In genomic region chr10:96828609-96829008, GRCh38 we compare ENCODE assay signal across 31 cellular contexts.
"Had no signal": no experiment of that assay in that cellular context is flagged by ENCODE, and none has a peak within 500 bp of the region (broad histone marks: within the 10 kb centered on the region; RNA-seq: fewer than 3 reads in every experiment).

No MANE protein-coding gene starts in this region.

- FAIRE-seq: colon had no signal

- H3K4me3 ChIP-seq: adrenal gland, body of pancreas, esophagus squamous epithelium, gastroesophageal sphincter had no signal

- H3K9me3 ChIP-seq: adrenal gland, body of pancreas, esophagus squamous epithelium, gastroesophageal sphincter had no signal

- H3K9me3 Mint-ChIP-seq: activated CD4-positive, alpha-beta memory T cell treated with anti-CD3 and anti-CD28 coated beads for 36 hours; activated CD4-positive, alpha-beta T cell treated with anti-CD3 and anti-CD28 coated beads, Interleukin-2, amount 10 ng/mL, durations not matched to agents 24 days and 14 days; activated naive CD4-positive, alpha-beta T cell treated with anti-CD3 and anti-CD28 coated beads for 36 hours; activated naive CD4-positive, alpha-beta T cell treated with anti-CD3 and anti-CD28 coated beads, Interleukin-2, amount 50 U/mL, for 24 hours; activated naive CD8-positive, alpha-beta T cell treated with anti-CD3 and anti-CD28 coated beads for 36 hours; activated naive CD8-positive, alpha-beta T cell treated with anti-CD3 and anti-CD28 coated beads, Interleukin-2, amount 50 U/mL, for 24 hours; activated T-helper 1 cell treated with anti-CD3 and anti-CD28 coated beads, Interleukin-12 subunit alpha, Interleukin-12 subunit beta, Interleukin-2, Interleukin-4 antibody, amounts not matched to agents 30 ng/mL and 10 ng/mL and 1 ng/mL, durations not matched to agents 14 hours and 24 hours and 36 hours; activated T-helper 2 cell treated with anti-CD3 and anti-CD28 coated beads, Interferon-gamma antibody, Interleukin-2, Interleukin-4, amounts not matched to agents 10 μg/mL and 5 μg/mL and 100 μg/mL, durations not matched to agents 14 hours and 24 hours and 36 hours; effector memory CD8-positive, alpha-beta T cell had no signal

- H3K27ac ChIP-seq: adrenal gland, body of pancreas, esophagus squamous epithelium, gastroesophageal sphincter had no signal

- H3K36me3 ChIP-seq: adrenal gland, esophagus squamous epithelium, gastroesophageal sphincter had no signal

- H3K27me3 Mint-ChIP-seq: activated CD4-positive, alpha-beta memory T cell treated with anti-CD3 and anti-CD28 coated beads for 36 hours; activated CD4-positive, alpha-beta T cell treated with anti-CD3 and anti-CD28 coated beads for 36 hours; activated CD8-positive, alpha-beta memory T cell treated with anti-CD3 and anti-CD28 coated beads, Interleukin-2, amount 10 ng/mL, durations not matched to agents 7 days and 5 days; activated naive CD4-positive, alpha-beta T cell treated with anti-CD3 and anti-CD28 coated beads, Interleukin-2, amount 50 U/mL, for 24 hours; activated naive CD8-positive, alpha-beta T cell treated with anti-CD3 and anti-CD28 coated beads for 36 hours; activated naive CD8-positive, alpha-beta T cell treated with anti-CD3 and anti-CD28 coated beads, Interleukin-2, amount 50 U/mL, for 24 hours; effector memory CD8-positive, alpha-beta T cell had no signal

- DNase-seq: activated CD4-positive, alpha-beta memory T cell treated with anti-CD3 and anti-CD28 coated beads for 36 hours; activated CD4-positive, alpha-beta T cell treated with anti-CD3 and anti-CD28 coated beads for 36 hours; activated CD4-positive, alpha-beta T cell treated with anti-CD3 and anti-CD28 coated beads, Interleukin-2, amount 10 ng/mL, durations not matched to agents 24 days and 14 days; activated CD4-positive, CD25-positive, alpha-beta regulatory T cell; activated CD4-positive, CD25-positive, alpha-beta regulatory T cell treated with anti-CD3 and anti-CD28 coated beads, Interleukin-2, amount 50 U/mL, for 72 hours; activated CD8-positive, alpha-beta memory T cell treated with anti-CD3 and anti-CD28 coated beads, Interleukin-2, amount 10 ng/mL, durations not matched to agents 7 days and 5 days; activated CD8-positive, alpha-beta memory T cell treated with anti-CD3 and anti-CD28 coated beads, Interleukin-2, amount 50 U/mL, for 4 hours; activated CD8-positive, alpha-beta T cell treated with anti-CD3 and anti-CD28 coated beads, Interleukin-2, amount 10 ng/mL, durations not matched to agents 7 days and 5 days; activated effector memory CD4-positive, alpha-beta T cell treated with anti-CD3 and anti-CD28 coated beads, Interleukin-2, amount 50 U/mL, for 16 hours; activated naive CD4-positive, alpha-beta T cell treated with anti-CD3 and anti-CD28 coated beads for 36 hours; activated naive CD8-positive, alpha-beta T cell treated with anti-CD3 and anti-CD28 coated beads for 36 hours; activated naive CD8-positive, alpha-beta T cell treated with anti-CD3 and anti-CD28 coated beads, Interleukin-2, amount 50 U/mL, for 24 hours; activated T-cell treated with anti-CD3 and anti-CD28 coated beads, Interleukin-2, amount 50 U/mL, for 1 hour; activated T-cell treated with anti-CD3 and anti-CD28 coated beads, Interleukin-2, amount 50 U/mL, for 48 hours; adrenal gland; amygdala; aorta; body of pancreas; caudate nucleus; cortex of kidney; dermis blood vessel endothelial cell; effector CD4-positive, alpha-beta T cell; effector memory CD8-positive, alpha-beta T cell; esophagus squamous epithelium; foreskin melanocyte; T-helper 2 cell had no signal

- H3K36me3 Mint-ChIP-seq: activated CD8-positive, alpha-beta memory T cell treated with anti-CD3 and anti-CD28 coated beads, Interleukin-2, amount 10 ng/mL, durations not matched to agents 7 days and 5 days; activated naive CD4-positive, alpha-beta T cell treated with anti-CD3 and anti-CD28 coated beads, Interleukin-2, amount 50 U/mL, for 24 hours had no signal

- H3K4me3 Mint-ChIP-seq: activated CD4-positive, alpha-beta memory T cell treated with anti-CD3 and anti-CD28 coated beads for 36 hours; activated CD4-positive, alpha-beta T cell treated with anti-CD3 and anti-CD28 coated beads for 36 hours; activated CD4-positive, alpha-beta T cell treated with anti-CD3 and anti-CD28 coated beads, Interleukin-2, amount 10 ng/mL, durations not matched to agents 24 days and 14 days; activated CD8-positive, alpha-beta memory T cell treated with anti-CD3 and anti-CD28 coated beads, Interleukin-2, amount 10 ng/mL, durations not matched to agents 7 days and 5 days; activated CD8-positive, alpha-beta T cell treated with anti-CD3 and anti-CD28 coated beads, Interleukin-2, amount 10 ng/mL, durations not matched to agents 7 days and 5 days; activated naive CD4-positive, alpha-beta T cell treated with anti-CD3 and anti-CD28 coated beads for 36 hours; activated naive CD4-positive, alpha-beta T cell treated with anti-CD3 and anti-CD28 coated beads, Interleukin-2, amount 50 U/mL, for 24 hours; activated naive CD8-positive, alpha-beta T cell treated with anti-CD3 and anti-CD28 coated beads for 36 hours; activated naive CD8-positive, alpha-beta T cell treated with anti-CD3 and anti-CD28 coated beads, Interleukin-2, amount 50 U/mL, for 24 hours; activated T-helper 1 cell treated with anti-CD3 and anti-CD28 coated beads, Interleukin-12 subunit alpha, Interleukin-12 subunit beta, Interleukin-2, Interleukin-4 antibody, amounts not matched to agents 30 ng/mL and 10 ng/mL and 1 ng/mL, durations not matched to agents 14 hours and 24 hours and 36 hours; effector memory CD8-positive, alpha-beta T cell had no signal

- ATAC-seq: activated CD4-positive, alpha-beta T cell treated with anti-CD3 and anti-CD28 coated beads for 36 hours; activated CD8-positive, alpha-beta memory T cell treated with anti-CD3 and anti-CD28 coated beads, Interleukin-2, amount 10 ng/mL, durations not matched to agents 7 days and 5 days; activated CD8-positive, alpha-beta T cell treated with anti-CD3 and anti-CD28 coated beads, Interleukin-2, amount 10 ng/mL, durations not matched to agents 7 days and 5 days; activated naive CD8-positive, alpha-beta T cell treated with anti-CD3 and anti-CD28 coated beads, Interleukin-2, amount 50 U/mL, for 24 hours; body of pancreas; effector memory CD8-positive, alpha-beta T cell; gastroesophageal sphincter had no signal

- H3K27me3 ChIP-seq: adrenal gland, body of pancreas, esophagus squamous epithelium, gastroesophageal sphincter had no signal

- H3K27ac Mint-ChIP-seq: activated CD4-positive, alpha-beta memory T cell treated with anti-CD3 and anti-CD28 coated beads for 36 hours; activated CD4-positive, alpha-beta T cell treated with anti-CD3 and anti-CD28 coated beads for 36 hours; activated CD4-positive, alpha-beta T cell treated with anti-CD3 and anti-CD28 coated beads, Interleukin-2, amount 10 ng/mL, durations not matched to agents 24 days and 14 days; activated CD8-positive, alpha-beta memory T cell treated with anti-CD3 and anti-CD28 coated beads, Interleukin-2, amount 10 ng/mL, durations not matched to agents 7 days and 5 days; activated CD8-positive, alpha-beta T cell treated with anti-CD3 and anti-CD28 coated beads, Interleukin-2, amount 10 ng/mL, durations not matched to agents 7 days and 5 days; activated naive CD4-positive, alpha-beta T cell treated with anti-CD3 and anti-CD28 coated beads for 36 hours; activated naive CD8-positive, alpha-beta T cell treated with anti-CD3 and anti-CD28 coated beads for 36 hours; activated naive CD8-positive, alpha-beta T cell treated with anti-CD3 and anti-CD28 coated beads, Interleukin-2, amount 50 U/mL, for 24 hours; activated T-helper 1 cell treated with anti-CD3 and anti-CD28 coated beads, Interleukin-12 subunit alpha, Interleukin-12 subunit beta, Interleukin-2, Interleukin-4 antibody, amounts not matched to agents 30 ng/mL and 10 ng/mL and 1 ng/mL, durations not matched to agents 14 hours and 24 hours and 36 hours; activated T-helper 2 cell treated with anti-CD3 and anti-CD28 coated beads, Interferon-gamma antibody, Interleukin-2, Interleukin-4, amounts not matched to agents 10 μg/mL and 5 μg/mL and 100 μg/mL, durations not matched to agents 14 hours and 24 hours and 36 hours had no signal
